ENCODE assay signal across 10 cellular contexts in genomic region chr9:73269430-73270101, GRCh38.
DNase-seq lines count a peak whose midpoint lies in the region; ATAC-seq and TF ChIP-seq lines count a peak whose summit lies in the region.
"Had no signal": no experiment of that assay in that cellular context is flagged by ENCODE, and none has a peak within 500 bp of the region (broad histone marks: within the 10 kb centered on the region; RNA-seq: fewer than 3 reads in every experiment).

No MANE protein-coding gene starts in this region.

- no peak overlapping the region for H3K27ac Mint-ChIP-seq in activated CD4-positive, alpha-beta memory T cell treated with anti-CD3 and anti-CD28 coated beads for 36 hours
- H3K27ac Mint-ChIP-seq: activated naive CD8-positive, alpha-beta T cell had no signal

- H3K9me3 ChIP-seq in DND-41 (ENCODE audit: insufficient read depth, low read length, severe bottlenecking): no peaks in the 10 kb centered on the region

- H3K4me1 ChIP-seq in DND-41 (ENCODE audit: insufficient read depth, low read length): peaks cover 14% of the 10 kb centered on the region
- peaks cover 10% of the 10 kb centered on the region for H3K4me1 ChIP-seq in KMS-11 (ENCODE audit: low read depth, poor library complexity, severe bottlenecking)

- no peak overlapping the region for H3K4me3 ChIP-seq in DND-41 (ENCODE audit: low read depth in 1 of 2, low read length in 2 of 2)
- H3K4me3 ChIP-seq in KMS-11 (IDR thresholded peaks at IDR 0.05; ENCODE audit: insufficient read depth, low read depth, low read length): no peak overlapping the region

- no peak overlapping the region for H3K27ac ChIP-seq in DND-41 (ENCODE audit: low read length)
- no peak overlapping the region for H3K27ac ChIP-seq in KMS-11

- H2AFZ ChIP-seq in DND-41 (ENCODE audit: low read depth, low read length) (peak overlapping the region; percentile 50), KMS-11 (ENCODE audit: low read depth) (no peak overlapping the region)

- no peaks in the 10 kb centered on the region for H3K9me3 Mint-ChIP-seq in activated CD4-positive, alpha-beta memory T cell treated with anti-CD3 and anti-CD28 coated beads for 36 hours

- H3K27me3 ChIP-seq in DND-41 (ENCODE audit: insufficient read depth, low read length, poor library complexity) (no peaks in the 10 kb centered on the region), KMS-11 (ENCODE audit: insufficient read depth, low read depth) (no peaks in the 10 kb centered on the region)

- no peaks in the 10 kb centered on the region for H4K20me1 ChIP-seq in DND-41 (ENCODE audit: insufficient read depth, low read length)
- no peaks in the 10 kb centered on the region for H4K20me1 ChIP-seq in KMS-11 (ENCODE audit: insufficient read depth)

- no peaks in the 10 kb centered on the region for H3K36me3 ChIP-seq in DND-41 (ENCODE audit: insufficient read depth, low read length)
- no peaks in the 10 kb centered on the region for H3K36me3 ChIP-seq in KMS-11 (ENCODE audit: insufficient read depth)

- no peaks in the 10 kb centered on the region for H3K79me2 ChIP-seq in DND-41 (ENCODE audit: insufficient read depth, low read length)
- H3K79me2 ChIP-seq in KMS-11 (ENCODE audit: insufficient read depth, low read depth): no peaks in the 10 kb centered on the region

- H3K4me2 ChIP-seq in DND-41 (ENCODE audit: insufficient read depth, low read length): no peak overlapping the region
- H3K4me2 ChIP-seq in KMS-11: no peak overlapping the region; the same call in 1 of the 2 replicates

- DNase-seq in DND-41 (no peak), astrocyte of the hippocampus (ENCODE audit: low read depth, low spot score) (peak; percentile 35), lung microvascular endothelial cell (ENCODE audit: low read depth in 2 of 2) (peak; percentile 5 to 27), SKM-1 treated with dmso at 0.1 percent for 144 hours (lab: John Stamatoyannopoulos, UW; ENCODE audit: unreplicated experiment) (no peak), AG20443 (ENCODE audit: low spot score) (no peak)
- no peak for DNase-seq in activated CD4-positive, alpha-beta memory T cell treated with anti-CD3 and anti-CD28 coated beads for 36 hours
- DNase-seq: NCI-H2171 treated with DMSO at 0.1 percent for 48 hours had no signal

- peak; percentile 76 for ATAC-seq in DND-41 (ENCODE audit: insufficient read depth, low read depth)
- ATAC-seq in HG03135 (IDR thresholded peaks at IDR 0.05; ENCODE audit: unreplicated experiment): no peak

- intact Hi-C loops in activated CD4-positive, alpha-beta memory T cell treated with anti-CD3 and anti-CD28 coated beads for 36 hours (cut with micrococcal nuclease): no loop called here

- TF ChIP-seq CTCF in DND-41 (IDR thresholded peaks at IDR 0.05; ENCODE audit: borderline replicate concordance, extremely low read depth, low read length, poor library complexity, severe bottlenecking) (peak; percentile 58), KMS-11 (conservative IDR thresholded peaks at IDR 0.05; ENCODE audit: low read depth, low read length) (peak; percentile 58)

- no peak overlapping the region for H3K4me3 Mint-ChIP-seq in activated CD4-positive, alpha-beta memory T cell treated with anti-CD3 and anti-CD28 coated beads for 36 hours
- H3K4me3 Mint-ChIP-seq: activated naive CD8-positive, alpha-beta T cell had no signal

- POLR2A ChIA-PET in activated CD4-positive, alpha-beta memory T cell treated with anti-CD3 and anti-CD28 coated beads for 36 hours (lab: Charles Lee): no interaction called here

- H3K36me3 Mint-ChIP-seq in activated CD4-positive, alpha-beta memory T cell treated with anti-CD3 and anti-CD28 coated beads for 36 hours: no peaks in the 10 kb centered on the region
- H3K36me3 Mint-ChIP-seq: activated naive CD8-positive, alpha-beta T cell had no signal

- H3K27me3 Mint-ChIP-seq in activated CD4-positive, alpha-beta memory T cell treated with anti-CD3 and anti-CD28 coated beads for 36 hours: peaks cover 3% of the 10 kb centered on the region

- CTCF ChIA-PET in activated CD4-positive, alpha-beta memory T cell treated with anti-CD3 and anti-CD28 coated beads for 36 hours (lab: Charles Lee): no interaction called here

- H3K9ac ChIP-seq in DND-41 (ENCODE audit: low read depth, low read length) (no peak overlapping the region), KMS-11 (no peak overlapping the region)

- no peaks in the 10 kb centered on the region for H3K4me1 Mint-ChIP-seq in activated CD4-positive, alpha-beta memory T cell treated with anti-CD3 and anti-CD28 coated beads for 36 hours (ENCODE audit: low read depth)

Comparison
In these comparisons a context has a peak if more than half of its experiments do, and no peak if none do; other contexts are left out.
1. DNase-seq: peak in astrocyte of the hippocampus (single experiment) and lung microvascular endothelial cell (2 of 2); none in DND-41 (single experiment), SKM-1 treated with dmso at 0.1 percent for 144 hours (single experiment), AG20443 (single experiment) and activated CD4-positive, alpha-beta memory T cell treated with anti-CD3 and anti-CD28 coated beads for 36 hours (single experiment).